Comparison of ENCODE assay signal across 10 cellular contexts in genomic region chr16:20439820-20440231, GRCh38. TPM values are rescaled to one million over a fixed set of nuclear protein-coding genes. Genes with fewer than 3 reads are reported as not detected.
DNase-seq lines count a peak whose midpoint lies in the region; ATAC-seq and TF ChIP-seq lines count a peak whose summit lies in the region.
"Not testable (repeated sequence)": the region's sequence is repeated elsewhere in the genome, so short reads cannot be mapped to it uniquely, and the experiment has no call there.
"Had no signal": no experiment of that assay in that cellular context is flagged by ENCODE, and none has a peak within 500 bp of the region (broad histone marks: within the 10 kb centered on the region; RNA-seq: fewer than 3 reads in every experiment).

No MANE protein-coding gene starts in this region.

- WGBS in gastroesophageal sphincter (ENCODE audit: low coverage in 1 of 2), 2 donors = 20 to 26% methylated on average over 1 to 3 of the region's 3 CpGs
- WGBS in stomach, 5 donors = 9 to 57% (median 28%) methylated on average over 3 of the region's 3 CpGs

- H3K27me3 ChIP-seq in breast epithelium; gastroesophageal sphincter; right atrium auricular region; lower lobe of right lung (ENCODE audit: low read depth); parathyroid adenoma (ENCODE audit: control insufficient read depth, insufficient read depth, low read length); stomach; upper lobe of right lung: not testable (repeated sequence)

- not testable (repeated sequence) for H3K4me3 ChIP-seq in breast epithelium; gastroesophageal sphincter; right atrium auricular region; lower lobe of right lung; parathyroid adenoma (ENCODE audit: low read depth, low read length); stomach; upper lobe of right lung

- H3K9ac ChIP-seq in parathyroid adenoma = not testable (repeated sequence)

- peak; percentile 93 for TF ChIP-seq EP300 in gastroesophageal sphincter (IDR thresholded peaks at IDR 0.05)
- TF ChIP-seq EP300 in stomach (IDR thresholded peaks at IDR 0.05) = peak; percentile 87

- not testable (repeated sequence) for H3K79me2 ChIP-seq in parathyroid adenoma

- not testable (repeated sequence) for TF ChIP-seq CTCF in breast epithelium (IDR thresholded peaks at IDR 0.05); gastroesophageal sphincter (IDR thresholded peaks at IDR 0.05); right atrium auricular region (IDR thresholded peaks at IDR 0.05); lower lobe of right lung (IDR thresholded peaks at IDR 0.05); parathyroid adenoma (IDR thresholded peaks at IDR 0.05); stomach (IDR thresholded peaks at IDR 0.05); upper lobe of right lung (IDR thresholded peaks at IDR 0.05)

- ATAC-seq in gastroesophageal sphincter = peak; percentile 92
- ATAC-seq in lower lobe of right lung = peak; percentile 57 to 73
- ATAC-seq in upper lobe of right lung = peak; percentile 59

- peak overlapping the region; percentile 36 to 63 for H3K27ac ChIP-seq in breast epithelium
- peak overlapping the region; percentile 70 to 86 (median 75) for H3K27ac ChIP-seq in gastroesophageal sphincter
- H3K27ac ChIP-seq in right atrium auricular region = not testable (repeated sequence)
- H3K27ac ChIP-seq in lower lobe of right lung = peak overlapping the region; percentile 46
- H3K27ac ChIP-seq in parathyroid adenoma = peak overlapping the region; percentile 53
- H3K27ac ChIP-seq in stomach = peak overlapping the region; percentile 24 to 77 (median 69)
- H3K27ac ChIP-seq in upper lobe of right lung = peak overlapping the region; percentile 63

- TF ChIP-seq POLR2A in breast epithelium (IDR thresholded peaks at IDR 0.05); gastroesophageal sphincter (IDR thresholded peaks at IDR 0.05); stomach (IDR thresholded peaks at IDR 0.05): not testable (repeated sequence)

- DNase-seq in M059J (ENCODE audit: low read depth) (peak; percentile 22), breast epithelium (ENCODE audit: low spot score in 2 of 2) (peak; percentile 52 to 76), right atrium auricular region (ENCODE audit: low spot score) (peak; percentile 62), stomach (peak; percentile 80)
- not testable (repeated sequence) for DNase-seq in lower lobe of right lung, upper lobe of right lung

- not testable (repeated sequence) for H3K36me3 ChIP-seq in breast epithelium; gastroesophageal sphincter; right atrium auricular region; lower lobe of right lung; parathyroid adenoma (ENCODE audit: control insufficient read depth, insufficient read depth, low read length); stomach; upper lobe of right lung

- intact Hi-C loops in breast epithelium (cut with DNase I; ENCODE audit: low total_unique reads); lower lobe of right lung (cut with DNase I); stomach (cut with DNase I; ENCODE audit: low total_unique reads); upper lobe of right lung (cut with DNase I): not testable (repeated sequence)

- peak overlapping the region; percentile 38 for H2AFZ ChIP-seq in parathyroid adenoma

- not testable (repeated sequence) for H3K9me3 ChIP-seq in breast epithelium; gastroesophageal sphincter; right atrium auricular region; lower lobe of right lung; parathyroid adenoma (ENCODE audit: control insufficient read depth, low read length); stomach; upper lobe of right lung

- H3K4me1 ChIP-seq in breast epithelium, right atrium auricular region, lower lobe of right lung, parathyroid adenoma, upper lobe of right lung: not testable (repeated sequence)
- H3K4me1 ChIP-seq in gastroesophageal sphincter (peaks cover 0 to 26% (median 2%) of the 10 kb centered on the region in 3 donors), stomach (peaks cover 0 to 12% (median 8%) of the 10 kb centered on the region in 4 donors)

- H3K4me2 ChIP-seq in parathyroid adenoma (ENCODE audit: low read length) = not testable (repeated sequence)

RNA-seq across cellular contexts. Expression of gene ACSM2A, which starts 11.5 kb away (rescaled TPM):
- total RNA-seq in M059J (2014; rRNA removed; shearing (Covaris generic)) = not detected in 2 replicates
- not detected for total RNA-seq in breast epithelium
- under 1 TPM in 1 of 4 donors, not detected in 3; 0.15 TPM for total RNA-seq in gastroesophageal sphincter
- total RNA-seq in right atrium auricular region = not detected
- total RNA-seq in lower lobe of right lung = not detected
- total RNA-seq in stomach = not detected
- polyA plus RNA-seq in stomach = under 1 TPM in 1 of 3 donors, not detected in 2; 0.08 TPM
- total RNA-seq in upper lobe of right lung = not detected
- total RNA-seq: CD8-positive, alpha-beta memory T cell; H4 had no signal
- polyA plus RNA-seq: CD8-positive, alpha-beta memory T cell had no signal

RNA-seq across cellular contexts. Expression of gene ACSM5, which starts 30.5 kb away (rescaled TPM):
- total RNA-seq in M059J (2014; rRNA removed; shearing (Covaris generic)) = 14.4 and 29.6 TPM in 2 replicates
- total RNA-seq in breast epithelium (10 to 100 TPM in 1 of 3 donors, 1 to 10 TPM in 2; 4.5 to 61.0 (median 8.8) TPM), gastroesophageal sphincter (1 to 10 TPM; 1.3 to 5.4 (median 5.0) TPM), right atrium auricular region (1 to 10 TPM; 1.7 TPM), lower lobe of right lung (4.3 TPM), stomach (1 to 10 TPM in 3 of 5 donors, not detected in 2; 1.1 to 4.6 (median 1.8) TPM), upper lobe of right lung (4.5 TPM)
- 1 to 10 TPM; 1.5 to 3.5 (median 2.8) TPM for polyA plus RNA-seq in stomach
- total RNA-seq: CD8-positive, alpha-beta memory T cell had no signal
- polyA plus RNA-seq: CD8-positive, alpha-beta memory T cell had no signal

RNA-seq across cellular contexts. Expression of gene PDILT, which starts 35.3 kb away (rescaled TPM):
- total RNA-seq in M059J (2014; rRNA removed; shearing (Covaris generic)) = not detected in 2 replicates
- total RNA-seq in breast epithelium (not detected), gastroesophageal sphincter (not detected), right atrium auricular region (not detected), lower lobe of right lung (not detected), stomach (10 to 100 TPM in 2 of 5 donors, 1 to 10 TPM in 1, under 1 TPM in 1, not detected in 1; 0.37 to 34.8 (median 12.7) TPM), upper lobe of right lung (not detected)
- polyA plus RNA-seq in stomach = 100 to 1,000 TPM in 2 of 3 donors, 10 to 100 TPM in 1; 72.7 to 150 (median 110) TPM
- total RNA-seq: CD8-positive, alpha-beta memory T cell; H4 had no signal
- polyA plus RNA-seq: CD8-positive, alpha-beta memory T cell had no signal
